ENCODE assay signal across 25 cellular contexts in the genomic region with DNA sequence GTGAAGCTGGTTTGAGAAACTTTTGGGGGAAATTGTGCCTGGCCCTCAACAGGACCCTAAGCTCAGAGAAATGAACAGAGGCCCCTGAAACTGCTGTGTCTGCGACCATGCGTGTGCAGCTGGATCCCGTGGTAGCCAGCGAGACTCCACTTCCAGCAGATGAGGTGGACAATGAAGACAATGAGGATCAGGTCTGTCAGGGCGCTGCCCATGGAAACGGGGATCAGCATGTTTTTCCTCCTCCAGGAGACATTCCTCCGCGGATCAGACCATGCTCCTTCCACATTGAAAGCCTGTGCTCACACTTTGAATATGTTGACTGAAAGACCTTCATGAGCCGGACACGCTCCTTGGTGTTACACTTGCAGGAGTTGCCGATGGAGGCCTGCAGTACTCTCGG.
"Had no signal": no experiment of that assay in that cellular context is flagged by ENCODE, and none has a peak within 500 bp of the region (broad histone marks: within the 10 kb centered on the region; RNA-seq: fewer than 3 reads in every experiment).

No MANE protein-coding gene starts in this region.

- H3K9me3 Mint-ChIP-seq: memory B cell had no signal

- H3K4me2 ChIP-seq: smooth muscle cell had no signal

- H3K9me3 ChIP-seq: esophagus muscularis mucosa, gastroesophageal sphincter, right lobe of liver, thyroid gland had no signal

- FAIRE-seq: colon, endothelial cell of umbilical vein, keratinocyte had no signal

- H3K4me1 Mint-ChIP-seq: memory B cell; natural killer cell; stimulated activated effector memory CD8-positive, alpha-beta T cell treated with anti-CD3 and anti-CD28 coated beads, Interleukin-12 subunit alpha, Interleukin-12 subunit beta, amount 100 ng/mL, for 72 hours had no signal

- H3K27ac ChIP-seq: dorsolateral prefrontal cortex, esophagus muscularis mucosa, foreskin keratinocyte, gastroesophageal sphincter, parathyroid adenoma, right lobe of liver, stomach, thyroid gland had no signal

- H3K36me3 ChIP-seq: esophagus muscularis mucosa, gastroesophageal sphincter, right lobe of liver, stomach, thyroid gland had no signal

- ATAC-seq: foreskin keratinocyte; gastroesophageal sphincter; left lobe of liver; natural killer cell; right lobe of liver; stimulated activated effector memory CD8-positive, alpha-beta T cell treated with anti-CD3 and anti-CD28 coated beads, Interleukin-12 subunit alpha, Interleukin-12 subunit beta, amount 100 ng/mL, for 72 hours had no signal

- H3K27ac Mint-ChIP-seq: memory B cell; natural killer cell; progenitor cell of endocrine pancreas; stimulated activated effector memory CD8-positive, alpha-beta T cell treated with anti-CD3 and anti-CD28 coated beads, Interleukin-12 subunit alpha, Interleukin-12 subunit beta, amount 100 ng/mL, for 72 hours had no signal

- DNase-seq: cerebellar nuclear complex; dorsolateral prefrontal cortex; effector CD4-positive, alpha-beta T cell; foreskin keratinocyte; hypothalamus; natural killer cell; stimulated activated CD4-positive, alpha-beta T cell treated with anti-CD3 and anti-CD28 coated beads, Interleukin-2, amount 100 ng/mL, for 24 hours; stimulated activated CD4-positive, alpha-beta T cell treated with anti-CD3 and anti-CD28 coated beads, Interleukin-4, amount 100 ng/mL, for 24 hours; stimulated activated naive CD4-positive, alpha-beta T cell treated with Interleukin-2 at 50 U/mL for 16 hours; stomach; thyroid gland; trophoblast cell had no signal

- H3K79me2 ChIP-seq: parathyroid adenoma had no signal

- H3K4me1 ChIP-seq: esophagus muscularis mucosa, foreskin keratinocyte, gastroesophageal sphincter, parathyroid adenoma, right lobe of liver, stomach, thyroid gland had no signal

- H3K27me3 ChIP-seq: dorsolateral prefrontal cortex, esophagus muscularis mucosa, foreskin keratinocyte, gastroesophageal sphincter, right lobe of liver, stomach, thyroid gland had no signal

- H3K36me3 Mint-ChIP-seq: memory B cell; natural killer cell; stimulated activated effector memory CD8-positive, alpha-beta T cell treated with anti-CD3 and anti-CD28 coated beads, Interleukin-12 subunit alpha, Interleukin-12 subunit beta, amount 100 ng/mL, for 72 hours had no signal

- H3K4me3 Mint-ChIP-seq: memory B cell; natural killer cell; stimulated activated effector memory CD8-positive, alpha-beta T cell treated with anti-CD3 and anti-CD28 coated beads, Interleukin-12 subunit alpha, Interleukin-12 subunit beta, amount 100 ng/mL, for 72 hours had no signal

- H3K9ac ChIP-seq: parathyroid adenoma had no signal

- H3K27me3 Mint-ChIP-seq: progenitor cell of endocrine pancreas had no signal

- H2AFZ ChIP-seq: parathyroid adenoma had no signal

- H3K4me3 ChIP-seq: dorsolateral prefrontal cortex, esophagus muscularis mucosa, gastroesophageal sphincter, lung, right lobe of liver, smooth muscle cell, stomach, thyroid gland had no signal
